10 cellular contexts compared by ENCODE assay signal in the genomic region with DNA sequence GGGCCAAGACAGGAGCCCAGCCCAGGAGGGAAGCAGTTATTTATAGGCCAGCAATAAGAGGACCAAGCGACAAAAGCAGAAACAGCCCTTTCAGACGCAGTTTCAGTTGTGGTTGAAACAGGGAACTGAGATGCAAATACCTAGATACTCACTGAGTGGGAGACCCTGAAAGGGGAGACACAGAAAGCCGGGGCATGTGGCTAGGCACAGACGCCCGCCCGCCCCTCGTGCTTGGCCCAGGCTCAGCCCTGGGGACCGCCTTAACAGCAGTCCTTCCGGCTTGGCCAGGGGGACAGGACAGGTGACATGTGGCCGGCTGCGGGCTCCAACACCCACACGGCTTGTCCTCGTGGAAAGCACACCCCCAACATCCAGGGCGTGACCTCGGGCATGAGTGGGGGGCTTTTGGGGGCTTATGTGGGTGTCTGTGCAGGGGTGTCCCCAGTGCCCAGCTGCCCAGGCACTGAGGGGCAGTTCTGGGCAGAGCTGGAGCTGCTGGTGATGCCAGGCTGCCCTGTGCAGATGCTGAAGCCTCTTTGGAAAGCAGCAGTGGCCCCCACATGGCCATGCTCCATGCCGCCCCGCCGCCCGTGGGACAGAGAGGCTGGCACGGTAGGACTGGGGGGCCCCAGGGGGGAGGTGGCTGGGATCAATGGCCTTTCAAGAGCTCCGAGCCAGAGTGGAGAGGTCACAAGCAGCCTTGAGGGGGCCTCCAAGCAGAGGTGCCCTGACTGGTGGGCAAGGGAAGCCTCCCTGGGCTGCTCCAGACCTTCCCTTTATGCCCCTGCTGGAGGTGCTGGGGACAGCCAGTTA. TPM values are rescaled to one million over a fixed set of nuclear protein-coding genes. Genes with fewer than 3 reads are reported as not detected.
A peak's percentile ranks its signal among the peaks of the same experiment; 100 is the strongest.
DNase-seq lines count a peak whose midpoint lies in the region; ATAC-seq and TF ChIP-seq lines count a peak whose summit lies in the region.
"Had no signal": no experiment of that assay in that cellular context is flagged by ENCODE, and none has a peak within 500 bp of the region (broad histone marks: within the 10 kb centered on the region; RNA-seq: fewer than 3 reads in every experiment).

No MANE protein-coding gene starts in this region.

- DNase-seq in NB4 (ENCODE audit: low read depth) (peak; percentile 77), mesenteric fat pad (ENCODE audit: low spot score) (peak; percentile 83), G401 (ENCODE audit: low spot score) (no peak), HK-2 (ENCODE audit: unreplicated experiment) (no peak), AG08396 (ENCODE audit: low spot score) (no peak)
- DNase-seq in activated naive CD4-positive, alpha-beta T cell treated with Interleukin-2 at 50 U/mL for 16 hours, result no peak
- DNase-seq: IMR-90 had no signal

- ATAC-seq in GM18873 (IDR thresholded peaks at IDR 0.05; ENCODE audit: low FRiP score, unreplicated experiment) (peak; percentile 73), HG02623 (IDR thresholded peaks at IDR 0.05; ENCODE audit: unreplicated experiment) (peak; percentile 68)

- TF ChIP-seq POLR2A in NB4 (IDR thresholded peaks at IDR 0.05; ENCODE audit: extremely low read depth, insufficient read length), result no peak

- in situ Hi-C loops in G401 (cut with HindIII; ENCODE audit: low sequenced_read_pairs), result no loop called here

- no peak for TF ChIP-seq CTCF in NB4 (IDR thresholded peaks at IDR 0.05; ENCODE audit: low read depth, low read length)

- no peak overlapping the region for H3K4me3 ChIP-seq in NB4 (ENCODE audit: low read depth, low read length)

RNA-seq across cellular contexts. Expression of gene PLD4, which starts 2.1 kb away (rescaled TPM):
- 0.06 TPM for total RNA-seq in mesenteric fat pad
- total RNA-seq in G401 (2014; rRNA removed; shearing (Covaris generic)), result not detected in 2 replicates
- total RNA-seq: IMR-90, lung microvascular endothelial cell had no signal

RNA-seq across cellular contexts. Expression of gene AHNAK2, which starts 51.3 kb away (rescaled TPM):
- 15.7 TPM for total RNA-seq in mesenteric fat pad
- total RNA-seq in G401 (2014; rRNA removed; shearing (Covaris generic)), result 17.0 and 31.1 TPM in 2 replicates

RNA-seq across cellular contexts. Expression of gene CLBA1, which starts 58.8 kb away (rescaled TPM):
- total RNA-seq in mesenteric fat pad, result 2.8 TPM
- 10.5 and 18.0 TPM in 2 replicates for total RNA-seq in G401 (2014; rRNA removed; shearing (Covaris generic))

Comparison
In these comparisons a context has a peak if more than half of its experiments do, and no peak if none do; other contexts are left out.
1. DNase-seq: peak in NB4 (single experiment) and mesenteric fat pad (single experiment); none in G401 (single experiment), HK-2 (single experiment), activated naive CD4-positive, alpha-beta T cell treated with Interleukin-2 at 50 U/mL for 16 hours (single experiment) and AG08396 (single experiment).